16 cellular contexts compared by ENCODE assay signal in the genomic region with DNA sequence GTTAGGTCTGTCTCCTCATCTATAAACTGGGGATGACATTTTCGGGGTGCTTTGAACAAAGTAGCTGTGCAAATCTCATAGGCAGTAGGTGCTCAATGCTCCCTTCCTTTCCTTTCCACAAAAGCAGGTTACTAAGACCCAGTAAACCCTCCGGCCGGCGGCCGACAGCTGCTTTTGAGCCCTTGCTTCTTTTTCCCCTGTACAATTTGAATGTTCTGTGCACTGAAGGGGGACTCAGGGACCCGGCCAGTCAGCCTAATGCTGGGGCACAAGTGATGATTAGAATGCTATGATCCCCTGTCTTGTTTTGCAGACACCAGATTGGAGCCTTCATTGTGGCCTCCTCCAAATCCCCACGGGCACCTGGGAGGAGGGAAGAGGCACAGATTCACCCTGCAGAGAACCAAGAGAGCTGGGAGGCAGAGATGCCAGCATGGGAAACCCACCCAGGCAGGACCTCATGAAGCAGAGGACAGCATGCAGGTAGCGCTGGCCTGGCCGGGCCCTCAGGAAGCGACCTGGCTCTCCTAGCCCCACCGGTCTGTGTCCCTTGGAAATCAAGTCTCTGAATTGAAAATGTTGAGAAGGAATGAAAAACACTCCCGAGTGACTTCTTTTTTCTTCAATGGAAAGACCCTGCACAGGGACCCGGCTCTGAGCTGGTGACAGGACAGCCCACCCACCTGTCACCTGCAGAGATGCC.
DNase-seq lines count a peak whose midpoint lies in the region; ATAC-seq and TF ChIP-seq lines count a peak whose summit lies in the region.
"Had no signal": no experiment of that assay in that cellular context is flagged by ENCODE, and none has a peak within 500 bp of the region (broad histone marks: within the 10 kb centered on the region; RNA-seq: fewer than 3 reads in every experiment).

No MANE protein-coding gene starts in this region.

- H3K27me3 ChIP-seq in neural progenitor cell (no peaks in the 10 kb centered on the region), spleen (replicated peaks in 1 of 7) (peaks cover 0 to 8% (median 0%) of the 10 kb centered on the region in 7 donors)

- no peaks in the 10 kb centered on the region for H3K79me2 ChIP-seq in neural progenitor cell (ENCODE audit: low read depth)

- H3K27me3 Mint-ChIP-seq in CD14-positive monocyte (ENCODE audit: low read depth in 3 of 3): peaks cover 11 to 25% (median 24%) of the 10 kb centered on the region in 3 donors
- peaks cover 11% of the 10 kb centered on the region for H3K27me3 Mint-ChIP-seq in chondrocyte (ENCODE audit: low read depth)
- H3K27me3 Mint-ChIP-seq in neural progenitor cell (ENCODE audit: insufficient read depth, low read depth): peaks cover 17% of the 10 kb centered on the region
- H3K27me3 Mint-ChIP-seq in activated CD8-positive, alpha-beta T cell treated with anti-CD3 and anti-CD28 coated beads, Interleukin-2, amount 10 ng/mL, durations not matched to agents 7 days and 5 days (ENCODE audit: low read depth): no peaks in the 10 kb centered on the region

- H3K9ac ChIP-seq in neural progenitor cell: no peak overlapping the region

- no peak overlapping the region for H2AFZ ChIP-seq in neural progenitor cell (replicated peaks)

- ATAC-seq in activated CD8-positive, alpha-beta T cell treated with anti-CD3 and anti-CD28 coated beads, Interleukin-2, amount 10 ng/mL, durations not matched to agents 7 days and 5 days: no peak
- ATAC-seq in left lobe of liver: no peak
- ATAC-seq in HG03378 (IDR thresholded peaks at IDR 0.05; ENCODE audit: unreplicated experiment): no peak
- ATAC-seq: CD8-positive, alpha-beta T cell had no signal

- DNase-seq in CD14-positive monocyte (ENCODE audit: low spot score): peak; percentile 30
- DNase-seq in chondrocyte (ENCODE audit: low spot score): peak; percentile 52
- no peak for DNase-seq in neural progenitor cell (ENCODE audit: low spot score)
- DNase-seq in spleen: peak; percentile 40
- DNase-seq in activated CD8-positive, alpha-beta T cell treated with anti-CD3 and anti-CD28 coated beads, Interleukin-2, amount 10 ng/mL, durations not matched to agents 7 days and 5 days: no peak
- DNase-seq in left lobe of liver (ENCODE audit: low spot score): no peak
- DNase-seq: C1 segment of cervical spinal cord; Caco-2; CD4-positive, CD25-positive, alpha-beta regulatory T cell; CD8-positive, alpha-beta T cell; DMS153; DND-41; GOT3; HFFc6 had no signal

- H3F3A ChIP-seq in neural progenitor cell (ENCODE audit: low read depth): peaks cover 10% of the 10 kb centered on the region

- H3K4me1 ChIP-seq in neural progenitor cell: peaks cover 17% of the 10 kb centered on the region
- peaks cover 0 to 20% (median 0%) of the 10 kb centered on the region in 6 donors for H3K4me1 ChIP-seq in spleen
- H3K4me1 ChIP-seq: Caco-2, HAP-1 had no signal

- H4K20me1 ChIP-seq in neural progenitor cell (ENCODE audit: low read depth): no peaks in the 10 kb centered on the region

- TF ChIP-seq CTCF in CD14-positive monocyte (IDR thresholded peaks at IDR 0.05) (no peak), chondrocyte (IDR thresholded peaks at IDR 0.05) (no peak), neural progenitor cell (IDR thresholded peaks at IDR 0.05) (no peak), spleen (IDR thresholded peaks at IDR 0.05 in 8 of 11, conservative IDR thresholded peaks at IDR 0.05 in 3 of 11) (no peak)

- H3K9me3 Mint-ChIP-seq in CD14-positive monocyte (peaks cover 0 to 15% (median 9%) of the 10 kb centered on the region in 7 donors), chondrocyte (ENCODE audit: low read depth) (peaks cover 9% of the 10 kb centered on the region), neural progenitor cell (peaks cover 18% of the 10 kb centered on the region)
- H3K9me3 Mint-ChIP-seq in activated CD8-positive, alpha-beta T cell treated with anti-CD3 and anti-CD28 coated beads, Interleukin-2, amount 10 ng/mL, durations not matched to agents 7 days and 5 days (ENCODE audit: insufficient read depth): no peaks in the 10 kb centered on the region
- H3K9me3 Mint-ChIP-seq: CD8-positive, alpha-beta T cell had no signal

- POLR2A ChIA-PET in activated CD8-positive, alpha-beta T cell treated with anti-CD3 and anti-CD28 coated beads, Interleukin-2, amount 10 ng/mL, durations not matched to agents 7 days and 5 days (lab: Charles Lee): no interaction called here

- no peaks in the 10 kb centered on the region for H3K36me3 ChIP-seq in neural progenitor cell
- H3K36me3 ChIP-seq in spleen: no peaks in the 10 kb centered on the region
- H3K36me3 ChIP-seq: HAP-1 had no signal

- CTCF ChIA-PET in activated CD8-positive, alpha-beta T cell treated with anti-CD3 and anti-CD28 coated beads, Interleukin-2, amount 10 ng/mL, durations not matched to agents 7 days and 5 days (lab: Charles Lee): no interaction called here

- H3K4me1 Mint-ChIP-seq in CD14-positive monocyte (peaks cover 6% of the 10 kb centered on the region), chondrocyte (ENCODE audit: low read depth) (no peaks in the 10 kb centered on the region), neural progenitor cell (peaks cover 40% of the 10 kb centered on the region)
- H3K4me1 Mint-ChIP-seq in activated CD8-positive, alpha-beta T cell treated with anti-CD3 and anti-CD28 coated beads, Interleukin-2, amount 10 ng/mL, durations not matched to agents 7 days and 5 days (ENCODE audit: low read depth): no peaks in the 10 kb centered on the region

- WGBS in spleen, 5 donors: 90 to 92% (median 91%) methylated on average over 13 of the region's 13 CpGs

- no peak overlapping the region for H3K4me3 Mint-ChIP-seq in CD14-positive monocyte
- no peak overlapping the region for H3K4me3 Mint-ChIP-seq in chondrocyte (ENCODE audit: unreplicated experiment)
- no peak overlapping the region for H3K4me3 Mint-ChIP-seq in neural progenitor cell
- H3K4me3 Mint-ChIP-seq in activated CD8-positive, alpha-beta T cell treated with anti-CD3 and anti-CD28 coated beads, Interleukin-2, amount 10 ng/mL, durations not matched to agents 7 days and 5 days: no peak overlapping the region
- H3K4me3 Mint-ChIP-seq: CD4-positive, CD25-positive, alpha-beta regulatory T cell; CD8-positive, alpha-beta T cell; HFFc6 had no signal

- H3K9me3 ChIP-seq in neural progenitor cell (ENCODE audit: low read depth) (no peaks in the 10 kb centered on the region), spleen (peaks cover 0 to 12% (median 5%) of the 10 kb centered on the region in 8 donors)
- H3K9me3 ChIP-seq: Caco-2, HAP-1 had no signal

- H3K4me3 ChIP-seq in neural progenitor cell (no peak overlapping the region), spleen (no peak overlapping the region)
- H3K4me3 ChIP-seq: HAP-1 had no signal

- H3K4me2 ChIP-seq in neural progenitor cell: no peak overlapping the region

- no peak for TF ChIP-seq POLR2A in spleen (IDR thresholded peaks at IDR 0.05)

- H3K27ac Mint-ChIP-seq in CD14-positive monocyte: no peak overlapping the region
- no peak overlapping the region for H3K27ac Mint-ChIP-seq in chondrocyte (ENCODE audit: unreplicated experiment)
- H3K27ac Mint-ChIP-seq in neural progenitor cell: peak overlapping the region; percentile 50
- no peak overlapping the region for H3K27ac Mint-ChIP-seq in activated CD8-positive, alpha-beta T cell treated with anti-CD3 and anti-CD28 coated beads, Interleukin-2, amount 10 ng/mL, durations not matched to agents 7 days and 5 days
- H3K27ac Mint-ChIP-seq: CD8-positive, alpha-beta T cell; HFFc6 had no signal

- H3K27ac ChIP-seq in neural progenitor cell (no peak overlapping the region), spleen (no peak overlapping the region)

- intact Hi-C loops in CD14-positive monocyte (cut with micrococcal nuclease) (no loop called here), spleen (cut with DNase I; ENCODE audit: low total_unique reads) (no loop called here)

- H3K36me3 Mint-ChIP-seq in CD14-positive monocyte (peaks cover 0 to 3% of the 10 kb centered on the region in 2 donors), chondrocyte (ENCODE audit: low read depth) (no peaks in the 10 kb centered on the region), neural progenitor cell (peaks cover 1% of the 10 kb centered on the region)
- H3K36me3 Mint-ChIP-seq in activated CD8-positive, alpha-beta T cell treated with anti-CD3 and anti-CD28 coated beads, Interleukin-2, amount 10 ng/mL, durations not matched to agents 7 days and 5 days (ENCODE audit: low read depth): no peaks in the 10 kb centered on the region
- H3K36me3 Mint-ChIP-seq: CD4-positive, CD25-positive, alpha-beta regulatory T cell; CD8-positive, alpha-beta T cell had no signal

Comparison
In these comparisons a context has a peak if more than half of its experiments do, and no peak if none do; other contexts are left out.
1. DNase-seq: peak in CD14-positive monocyte (single experiment), chondrocyte (single experiment) and spleen (single experiment); none in neural progenitor cell (single experiment), activated CD8-positive, alpha-beta T cell treated with anti-CD3 and anti-CD28 coated beads, Interleukin-2, amount 10 ng/mL, durations not matched to agents 7 days and 5 days (single experiment) and left lobe of liver (single experiment).